In genomic region chr16:89325861-89326471, GRCh38 we compare ENCODE assay signal across 8 cellular contexts.
DNase-seq lines count a peak whose midpoint lies in the region; ATAC-seq, FAIRE-seq and TF ChIP-seq lines count a peak whose summit lies in the region.

No MANE protein-coding gene starts in this region.

- H3K36me3 Mint-ChIP-seq in effector memory CD8-positive, alpha-beta T cell (ENCODE audit: insufficient read depth) = peaks cover 27% of the 10 kb centered on the region

- peak; percentile 31 for ATAC-seq in effector memory CD8-positive, alpha-beta T cell (replicated peaks)
- ATAC-seq in upper lobe of right lung (peak; percentile 71), HG02973 (IDR thresholded peaks at IDR 0.05; ENCODE audit: unreplicated experiment) (no peak), GM21619 (IDR thresholded peaks at IDR 0.05; ENCODE audit: unreplicated experiment) (no peak)

- no peaks in the 10 kb centered on the region for H3K9me3 ChIP-seq in mesodermal cell (ENCODE audit: control insufficient read depth, low read length)
- H3K9me3 ChIP-seq in upper lobe of right lung = no peaks in the 10 kb centered on the region

- peaks cover 68% of the 10 kb centered on the region for H3K4me1 ChIP-seq in mesodermal cell (ENCODE audit: control insufficient read depth, insufficient read depth, low read length, poor library complexity, severe bottlenecking)
- H3K4me1 ChIP-seq in upper lobe of right lung = peaks cover 72% of the 10 kb centered on the region

- H3K27ac ChIP-seq in mesodermal cell (ENCODE audit: low read depth, low read length, severe bottlenecking) (peak overlapping the region; percentile 89), upper lobe of right lung (peak overlapping the region; percentile 70)

- peak; percentile 59 for FAIRE-seq in GM18507 (lab: Jason Lieb, UNC)

- H3K4me3 ChIP-seq in mesodermal cell (ENCODE audit: extremely low read depth, insufficient read depth, low read length, poor library complexity, severe bottlenecking) (no peak overlapping the region), upper lobe of right lung (peak overlapping the region; percentile 10)

- no peaks in the 10 kb centered on the region for H3K27me3 ChIP-seq in upper lobe of right lung

- peak overlapping the region; percentile 88 for H3K27ac Mint-ChIP-seq in effector memory CD8-positive, alpha-beta T cell

- H3K4me1 Mint-ChIP-seq in effector memory CD8-positive, alpha-beta T cell (ENCODE audit: low read depth in 2 of 2) = peaks cover 65 to 68% of the 10 kb centered on the region in 2 donors

- H3K9me3 Mint-ChIP-seq in effector memory CD8-positive, alpha-beta T cell = no peaks in the 10 kb centered on the region

- 66 to 78% methylated on average over 9 to 13 of the region's 18 CpGs for WGBS in mesodermal cell (ENCODE audit: insufficient coverage in 2 of 2), 2 experiments

- no peaks in the 10 kb centered on the region for H3K27me3 Mint-ChIP-seq in effector memory CD8-positive, alpha-beta T cell

- H3K4me3 Mint-ChIP-seq in effector memory CD8-positive, alpha-beta T cell = peak overlapping the region; percentile 56 to 65

- peaks cover 18% of the 10 kb centered on the region for H3K36me3 ChIP-seq in mesodermal cell (ENCODE audit: control insufficient read depth, insufficient read depth, low read length)
- no peaks in the 10 kb centered on the region for H3K36me3 ChIP-seq in upper lobe of right lung

- no peak for TF ChIP-seq CTCF in upper lobe of right lung (IDR thresholded peaks at IDR 0.05)

- intact Hi-C loops in upper lobe of right lung (cut with DNase I) = loop anchor here (10.0 kb wide), 1 partner anchor 179 kb away; the partner anchor contains the start of gene SPG7

- peak; percentile 89 for DNase-seq in AG08396 (ENCODE audit: low spot score)
- no peak for DNase-seq in GM18507 (ENCODE audit: extremely low spot score, insufficient read length, low read depth)
- peak; percentile 42 for DNase-seq in SK-N-DZ (ENCODE audit: low spot score)
- no peak for DNase-seq in effector memory CD8-positive, alpha-beta T cell
- peak; percentile 64 for DNase-seq in upper lobe of right lung

Comparison
In these comparisons a context has a peak if more than half of its experiments do, and no peak if none do; other contexts are left out.
1. DNase-seq: peak in AG08396 (single experiment), SK-N-DZ (single experiment) and upper lobe of right lung (single experiment); none in GM18507 (single experiment) and effector memory CD8-positive, alpha-beta T cell (0 of 3).
2. ATAC-seq: peak in effector memory CD8-positive, alpha-beta T cell (single experiment) and upper lobe of right lung (single experiment); none in HG02973 (single experiment) and GM21619 (single experiment).